In genomic region chr9:109903515-109904138, GRCh38 we compare ENCODE assay signal across 8 cellular contexts.
DNase-seq lines count a peak whose midpoint lies in the region; ATAC-seq and TF ChIP-seq lines count a peak whose summit lies in the region.

No MANE protein-coding gene starts in this region.

- no peaks in the 10 kb centered on the region for H4K20me1 ChIP-seq in KMS-11 (ENCODE audit: insufficient read depth)

- no peaks in the 10 kb centered on the region for H3K79me2 ChIP-seq in KMS-11 (ENCODE audit: insufficient read depth, low read depth)

- H3K36me3 Mint-ChIP-seq in progenitor cell of endocrine pancreas (ENCODE audit: insufficient read depth): no peaks in the 10 kb centered on the region

- no peak overlapping the region for H3K9ac ChIP-seq in KMS-11

- no peaks in the 10 kb centered on the region for H3K36me3 ChIP-seq in KMS-11 (ENCODE audit: insufficient read depth)
- H3K36me3 ChIP-seq in gastroesophageal sphincter: no peaks in the 10 kb centered on the region

- TF ChIP-seq EP300 in gastroesophageal sphincter (IDR thresholded peaks at IDR 0.05): no peak

- TF ChIP-seq POLR2A in gastroesophageal sphincter (IDR thresholded peaks at IDR 0.05): no peak

- ATAC-seq in gastroesophageal sphincter (no peak), GM21526 (IDR thresholded peaks at IDR 0.05; ENCODE audit: low FRiP score, unreplicated experiment) (no peak)

- no peak overlapping the region for H3K4me3 Mint-ChIP-seq in progenitor cell of endocrine pancreas (ENCODE audit: low read depth)

- H3K9me3 Mint-ChIP-seq in progenitor cell of endocrine pancreas (ENCODE audit: low read depth): no peaks in the 10 kb centered on the region

- H2AFZ ChIP-seq in KMS-11 (ENCODE audit: low read depth): peak overlapping the region; percentile 20; the same call in 1 of the 2 replicates

- WGBS in gastroesophageal sphincter (ENCODE audit: low coverage in 1 of 2), 2 donors: 3 to 9% methylated on average over 2 of the region's 2 CpGs

- TF ChIP-seq CTCF in KMS-11 (conservative IDR thresholded peaks at IDR 0.05; ENCODE audit: low read depth, low read length) (peak; percentile 96), gastroesophageal sphincter (IDR thresholded peaks at IDR 0.05) (peak; percentile 73 to 85 (median 80)), progenitor cell of endocrine pancreas (IDR thresholded peaks at IDR 0.05; ENCODE audit: unreplicated experiment) (peak; percentile 86)

- peak; percentile 24 for DNase-seq in DMS79 treated with DMSO at 0.1 percent for 48 hours (lab: John Stamatoyannopoulos, UW)
- no peak for DNase-seq in DMS79 (lab: John Stamatoyannopoulos, UW)
- peak; percentile 83 for DNase-seq in RPMI8226
- peak; percentile 15 for DNase-seq in activated gamma-delta T cell treated with anti-CD3 and anti-CD28 coated beads, Interleukin-2, amount 50 U/mL, for 16 hours (ENCODE audit: low read depth)
- DNase-seq in progenitor cell of endocrine pancreas (ENCODE audit: low spot score, unreplicated experiment): peak; percentile 37

- peaks cover 8% of the 10 kb centered on the region for H3K4me1 Mint-ChIP-seq in progenitor cell of endocrine pancreas (ENCODE audit: low read depth)

- H3K4me1 ChIP-seq in KMS-11 (ENCODE audit: low read depth, poor library complexity, severe bottlenecking) (peaks cover 51% of the 10 kb centered on the region), gastroesophageal sphincter (no peaks in the 10 kb centered on the region)

- H3K27me3 ChIP-seq in KMS-11 (ENCODE audit: insufficient read depth, low read depth) (no peaks in the 10 kb centered on the region), gastroesophageal sphincter (no peaks in the 10 kb centered on the region)

- H3K4me2 ChIP-seq in KMS-11: peak overlapping the region; percentile 6; the same call in 1 of the 2 replicates

- no peak overlapping the region for H3K27ac Mint-ChIP-seq in progenitor cell of endocrine pancreas

- 0 out of 2 replicates have a peak overlapping the region, but pooled peaks have one; percentile 5 for H3K27ac ChIP-seq in KMS-11
- H3K27ac ChIP-seq in gastroesophageal sphincter: no peak overlapping the region

- H3K9me3 ChIP-seq in gastroesophageal sphincter: no peaks in the 10 kb centered on the region

- no peak overlapping the region for H3K4me3 ChIP-seq in KMS-11 (IDR thresholded peaks at IDR 0.05; ENCODE audit: insufficient read depth, low read depth, low read length)
- no peak overlapping the region for H3K4me3 ChIP-seq in gastroesophageal sphincter

- peaks cover 1% of the 10 kb centered on the region for H3K27me3 Mint-ChIP-seq in progenitor cell of endocrine pancreas
